10 cellular contexts compared by ENCODE assay signal in the genomic region with DNA sequence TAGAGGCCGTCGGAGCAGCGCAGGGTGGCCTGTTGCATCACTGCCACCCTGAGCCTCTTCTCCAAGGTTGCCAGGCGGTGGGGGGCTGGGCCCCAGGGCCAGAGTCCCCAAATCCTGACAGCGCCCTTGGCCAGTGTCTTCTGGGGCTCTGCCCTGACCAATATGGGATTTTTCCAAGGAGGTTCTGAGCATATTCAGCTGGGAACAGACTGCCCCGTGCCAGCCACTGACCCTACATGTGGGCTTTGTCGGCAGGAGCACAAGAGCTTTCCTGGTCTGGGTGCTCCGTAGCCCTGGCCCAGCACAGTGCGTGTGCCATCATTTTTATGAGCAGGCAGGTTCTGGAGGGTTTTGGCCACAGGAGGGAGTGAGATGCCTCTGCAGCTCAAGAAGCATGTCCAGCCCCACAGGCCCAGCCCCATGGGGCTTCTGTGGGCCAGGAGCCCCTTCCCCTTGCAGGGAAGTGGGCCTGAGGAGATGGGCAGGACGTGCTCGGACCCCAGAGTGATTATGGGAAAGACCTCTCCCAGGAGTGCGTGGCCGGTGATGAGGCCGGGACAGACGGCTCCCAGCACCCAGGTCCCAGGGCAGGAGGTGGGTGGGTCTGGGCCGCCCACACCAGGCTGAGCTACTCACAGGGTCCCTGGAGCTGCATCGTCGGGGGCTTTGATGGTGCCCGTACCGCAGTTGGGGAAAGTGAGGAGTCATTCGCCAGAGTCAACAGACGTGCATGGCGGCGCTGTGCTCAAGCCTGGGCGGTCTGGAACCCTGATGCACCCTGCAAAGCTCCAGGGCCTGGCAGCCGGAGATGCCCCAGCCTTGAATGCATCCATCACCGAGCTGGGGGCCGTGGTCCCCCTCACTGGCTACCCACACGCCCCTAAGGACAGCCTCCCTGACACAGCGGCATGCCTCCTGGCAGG.
DNase-seq lines count a peak whose midpoint lies in the region; TF ChIP-seq lines count a peak whose summit lies in the region.
"Had no signal": no experiment of that assay in that cellular context is flagged by ENCODE, and none has a peak within 500 bp of the region (broad histone marks: within the 10 kb centered on the region; RNA-seq: fewer than 3 reads in every experiment).

No MANE protein-coding gene starts in this region.

- TF ChIP-seq CTCF in HFF-Myc (IDR thresholded peaks at IDR 0.05; ENCODE audit: low read depth, low read length, missing control alignments) (peak; percentile 20), cardiac fibroblast (IDR thresholded peaks at IDR 0.05; ENCODE audit: low read depth, low read length) (peak; percentile 12), tibial artery (IDR thresholded peaks at IDR 0.05) (peak; percentile 26)

- H3K36me3 Mint-ChIP-seq in activated T-helper 2 cell treated with anti-CD3 and anti-CD28 coated beads, Interferon-gamma antibody, Interleukin-2, Interleukin-4, amounts not matched to agents 10 μg/mL and 5 μg/mL and 100 μg/mL, durations not matched to agents 14 hours and 24 hours and 36 hours (ENCODE audit: low read depth) = no peaks in the 10 kb centered on the region

- no peaks in the 10 kb centered on the region for H3K9me3 Mint-ChIP-seq in activated T-helper 2 cell treated with anti-CD3 and anti-CD28 coated beads, Interferon-gamma antibody, Interleukin-2, Interleukin-4, amounts not matched to agents 10 μg/mL and 5 μg/mL and 100 μg/mL, durations not matched to agents 14 hours and 24 hours and 36 hours

- H3K4me1 Mint-ChIP-seq in activated T-helper 2 cell treated with anti-CD3 and anti-CD28 coated beads, Interferon-gamma antibody, Interleukin-2, Interleukin-4, amounts not matched to agents 10 μg/mL and 5 μg/mL and 100 μg/mL, durations not matched to agents 14 hours and 24 hours and 36 hours (ENCODE audit: low read depth) = no peaks in the 10 kb centered on the region

- H3K27me3 ChIP-seq in layer of hippocampus (ENCODE audit: control insufficient read depth, insufficient read depth, low read length) = no peaks in the 10 kb centered on the region
- H3K27me3 ChIP-seq in tibial artery = no peaks in the 10 kb centered on the region

- H3K4me1 ChIP-seq in tibial artery = peaks cover 23 to 66% (median 56%) of the 10 kb centered on the region in 4 donors

- H3K4me3 Mint-ChIP-seq in activated T-helper 2 cell treated with anti-CD3 and anti-CD28 coated beads, Interferon-gamma antibody, Interleukin-2, Interleukin-4, amounts not matched to agents 10 μg/mL and 5 μg/mL and 100 μg/mL, durations not matched to agents 14 hours and 24 hours and 36 hours (ENCODE audit: low read depth) = no peak overlapping the region

- intact Hi-C loops in tibial artery (cut with DNase I; ENCODE audit: low total_unique reads) = loop anchor here (1.0 to 5.0 kb wide), 2 partner anchors 34 to 114 kb away; no protein-coding TSS in a partner anchor
- intact Hi-C loops in activated T-helper 2 cell treated with anti-CD3 and anti-CD28 coated beads, Interferon-gamma antibody, Interleukin-2, Interleukin-4, amounts not matched to agents 10 μg/mL and 5 μg/mL and 100 μg/mL, durations not matched to agents 14 hours and 24 hours and 36 hours (cut with micrococcal nuclease) = no loop called here

- H3K36me3 ChIP-seq in tibial artery = no peaks in the 10 kb centered on the region

- no peaks in the 10 kb centered on the region for H3K9me3 ChIP-seq in tibial artery

- peaks cover 2% of the 10 kb centered on the region for H3K27me3 Mint-ChIP-seq in activated T-helper 2 cell treated with anti-CD3 and anti-CD28 coated beads, Interferon-gamma antibody, Interleukin-2, Interleukin-4, amounts not matched to agents 10 μg/mL and 5 μg/mL and 100 μg/mL, durations not matched to agents 14 hours and 24 hours and 36 hours (ENCODE audit: low read depth)

- H3K27ac ChIP-seq in layer of hippocampus (ENCODE audit: low read depth, low read length) (peak overlapping the region; percentile 81), tibial artery (peak overlapping the region; percentile 95 to 97)

- H3K27ac Mint-ChIP-seq in activated T-helper 2 cell treated with anti-CD3 and anti-CD28 coated beads, Interferon-gamma antibody, Interleukin-2, Interleukin-4, amounts not matched to agents 10 μg/mL and 5 μg/mL and 100 μg/mL, durations not matched to agents 14 hours and 24 hours and 36 hours = no peak overlapping the region

- H3K4me3 ChIP-seq in HFF-Myc (replicated peaks; ENCODE audit: low read depth, low read length) = no peak overlapping the region
- no peak overlapping the region for H3K4me3 ChIP-seq in cardiac fibroblast (replicated peaks in 1 of 2; ENCODE audit: low read depth in 2 of 2, low read length in 2 of 2)
- peak overlapping the region; percentile 24 to 35 for H3K4me3 ChIP-seq in tibial artery

- DNase-seq in HFF-Myc (ENCODE audit: extremely low read depth, low read depth) (no peak), cardiac fibroblast (ENCODE audit: low read depth in 2 of 2) (peak in 1 of 2 donors; percentile 36), tibial artery (no peak), medulla oblongata (ENCODE audit: extremely low spot score) (no peak), NAMALWA (ENCODE audit: low spot score) (no peak)
- DNase-seq in activated T-helper 2 cell treated with anti-CD3 and anti-CD28 coated beads, Interferon-gamma antibody, Interleukin-2, Interleukin-4, amounts not matched to agents 10 μg/mL and 5 μg/mL and 100 μg/mL, durations not matched to agents 14 hours and 24 hours and 36 hours (ENCODE audit: low spot score) = no peak
- no peak for DNase-seq in activated T-cell treated with anti-CD3 and anti-CD28 coated beads, Interleukin-2, amount 50 U/mL, for 48 hours
- DNase-seq: activated CD4-positive, alpha-beta T cell treated with anti-CD3 and anti-CD28 coated beads for 48 hours; GOT3 had no signal

Comparison
In these comparisons a context has a peak if more than half of its experiments do, and no peak if none do; other contexts are left out.
1. H3K4me3 ChIP-seq: peak in tibial artery (2 of 2); none in HFF-Myc (single experiment) and cardiac fibroblast (0 of 2).
2. Peak in every context shown above with its lines, with median percentiles within 50 percentile points of each other: CTCF ChIP-seq.